Comparison of ENCODE assay signal across 16 cellular contexts in genomic region chr1:5973771-5974170, GRCh38. TPM values are rescaled to one million over a fixed set of nuclear protein-coding genes. Genes with fewer than 3 reads are reported as not detected.
A peak's percentile ranks its signal among the peaks of the same experiment; 100 is the strongest.
DNase-seq lines count a peak whose midpoint lies in the region; FAIRE-seq and TF ChIP-seq lines count a peak whose summit lies in the region.
"Had no signal": no experiment of that assay in that cellular context is flagged by ENCODE, and none has a peak within 500 bp of the region (broad histone marks: within the 10 kb centered on the region; RNA-seq: fewer than 3 reads in every experiment).

No MANE protein-coding gene starts in this region.

- H3F3A ChIP-seq in SK-N-SH (replicated peaks; ENCODE audit: insufficient read depth) = no peaks in the 10 kb centered on the region

- no peaks in the 10 kb centered on the region for H3K9me2 ChIP-seq in SK-N-SH

- H3K4me2 ChIP-seq in H1 (ENCODE audit: insufficient read depth in 1 of 2, low read depth in 2 of 2, low read length in 2 of 2) (no peak overlapping the region), SK-N-SH (no peak overlapping the region)

- peak; percentile 19 to 47; a peak in 3 of 4 replicates for TF ChIP-seq RAD21 in H1 (IDR thresholded peaks at IDR 0.05 in 1 of 2, conservative IDR thresholded peaks at IDR 0.05 in 1 of 2; ENCODE audit: low read depth in 2 of 2, low read length in 2 of 2)
- TF ChIP-seq RAD21 in SK-N-SH (IDR thresholded peaks at IDR 0.05; ENCODE audit: low read length) = no peak

- H2AFZ ChIP-seq in H1 (ENCODE audit: low read length) (no peak overlapping the region), SK-N-SH (ENCODE audit: low read depth) (no peak overlapping the region)

- no peak overlapping the region for H3K4ac ChIP-seq in H1 (replicated peaks; ENCODE audit: insufficient read length, low read depth, low read length)

- DNase-seq in AG10803 (ENCODE audit: low read depth) (peak; percentile 62), Peyer's patch (peak in 2 of 3 donors; percentile 30 to 54), H1 (ENCODE audit: low read depth in 1 of 2, low spot score in 2 of 2) (no peak), nucleus accumbens (lab: John Stamatoyannopoulos, UW) (peak in 45 of 56 donors; percentile 31 to 83 (median 65)), NCI-H1436 (lab: John Stamatoyannopoulos, UW) (no peak), SHP77 treated with DMSO at 0.1 percent for 48 hours (lab: John Stamatoyannopoulos, UW) (no peak), NCI-H146 (lab: John Stamatoyannopoulos, UW) (no peak), SK-N-SH (no peak)
- DNase-seq: activated CD4-positive, alpha-beta T cell treated with anti-CD3 and anti-CD28 coated beads, Interleukin-2, amount 50 U/mL, for 4 hours; activated T-cell treated with anti-CD3 and anti-CD28 coated beads, Interleukin-2, amount 50 U/mL, for 72 hours; AML-193; NCI-H510A treated with DMSO at 0.1 percent for 48 hours; stimulated activated naive CD8-positive, alpha-beta T cell treated with anti-CD3 and anti-CD28 coated beads, Interleukin-15, amount 100 ng/mL, for 72 hours had no signal

- H3K4me1 ChIP-seq in Peyer's patch = peaks cover 0 to 11% (median 0%) of the 10 kb centered on the region in 4 donors
- peaks cover 0 to 1% (median 0%) of the 10 kb centered on the region in 4 experiments; a peak in 1 of 7 replicates for H3K4me1 ChIP-seq in H1 (replicated peaks in 1 of 4; ENCODE audit: control insufficient read depth in 3 of 4, insufficient read depth in 4 of 4, low read length in 3 of 4)
- peaks cover 0 to 17% of the 10 kb centered on the region in 2 experiments; a peak in 1 of 4 replicates for H3K4me1 ChIP-seq in SK-N-SH (ENCODE audit: control insufficient read depth in 1 of 2, insufficient read depth in 2 of 2, low read depth in 1 of 2, low read length in 1 of 2)
- H3K4me1 ChIP-seq: prostate gland had no signal

- 79% methylated on average over 11 of the region's 11 CpGs; no CpG with 5 or more reads in 1 of the 2 experiments for WGBS in H1 (ENCODE audit: extremely low coverage in 1 of 2, insufficient coverage in 1 of 2, insufficient read length in 1 of 2, insufficient replicate concordance in 2 of 2, low coverage in 1 of 2, low lambda C conversion rate in 2 of 2, missing lambda C conversion rate in 1 of 2), 2 experiments
- 86% methylated on average over 4 of the region's 11 CpGs for WGBS in SK-N-SH (ENCODE audit: low lambda C conversion rate)

- H3K4me3 ChIP-seq in AG10803 (ENCODE audit: low read length) (no peak overlapping the region), Peyer's patch (no peak overlapping the region), H1 (ENCODE audit: extremely low read depth in 1 of 4, insufficient read depth in 2 of 4, low read depth in 3 of 4, low read length in 4 of 4) (no peak overlapping the region), SK-N-SH (ENCODE audit: low read depth in 2 of 2, low read length in 1 of 2) (no peak overlapping the region)
- H3K4me3 ChIP-seq: prostate gland, SK-N-MC had no signal

- H4K91ac ChIP-seq in H1 (replicated peaks; ENCODE audit: insufficient read length, low read length) = no peak overlapping the region

- no peak overlapping the region for H2BK15ac ChIP-seq in H1 (ENCODE audit: low read length)

- no peaks in the 10 kb centered on the region for H3K23me2 ChIP-seq in H1 (ENCODE audit: low read depth, low read length)

- H2AK5ac ChIP-seq in H1 (ENCODE audit: low read depth, low read length) = no peak overlapping the region

- no peak overlapping the region for H4K8ac ChIP-seq in H1 (ENCODE audit: extremely low read depth, insufficient read depth, low read length)

- TF ChIP-seq POLR2A in Peyer's patch (IDR thresholded peaks at IDR 0.05) (no peak), H1 (IDR thresholded peaks at IDR 0.05; ENCODE audit: control extremely low read depth in 1 of 2, low read depth in 2 of 2, low read length in 2 of 2) (no peak)

- H3K56ac ChIP-seq in H1 (replicated peaks; ENCODE audit: insufficient read length, low read depth, low read length) = no peak overlapping the region

- CTCF ChIA-PET in H1 (lab: Charles Lee; ENCODE audit: partially characterized antibody) = interaction anchor here (0.7 to 3.4 kb wide), 16 partner anchors 9 to 584 kb away, joined by 3 to 17 read pairs (median 4); no protein-coding TSS in a partner anchor
- CTCF ChIA-PET in SK-N-SH (lab: Yijun Ruan, JAX) = interaction anchor here (0.7 to 3.9 kb wide), 7 partner anchors 16 to 463 kb away, joined by 4 to 55 read pairs (median 7); no protein-coding TSS in a partner anchor

- H2BK12ac ChIP-seq in H1 (ENCODE audit: low read depth, low read length) = no peak overlapping the region

- H4K20me1 ChIP-seq in H1 (replicated peaks in 1 of 2; ENCODE audit: control insufficient read depth in 1 of 2, insufficient read depth in 2 of 2, low read length in 2 of 2) (peaks cover 0 to 2% of the 10 kb centered on the region in 2 experiments), SK-N-SH (ENCODE audit: insufficient read depth) (no peaks in the 10 kb centered on the region)

- H3K27ac ChIP-seq in Peyer's patch (no peak overlapping the region), H1 (ENCODE audit: low read depth, low read length) (no peak overlapping the region), SK-N-SH (ENCODE audit: low read depth in 2 of 2, low read length in 1 of 2) (no peak overlapping the region)
- H3K27ac ChIP-seq: prostate gland, SK-N-MC had no signal

- H3K9ac ChIP-seq in H1 (replicated peaks in 1 of 4; ENCODE audit: extremely low read depth in 1 of 4, low read depth in 3 of 4, low read length in 3 of 4) = no peak overlapping the region
- H3K9ac ChIP-seq in SK-N-SH = no peak overlapping the region

- POLR2A ChIA-PET in H1 (lab: Charles Lee; ENCODE audit: partially characterized antibody) = no interaction called here
- POLR2A ChIA-PET in SK-N-SH (lab: Yijun Ruan, JAX) = no interaction called here

- H3K36me3 ChIP-seq in Peyer's patch = no peaks in the 10 kb centered on the region
- no peaks in the 10 kb centered on the region for H3K36me3 ChIP-seq in H1 (ENCODE audit: control insufficient read depth in 2 of 4, insufficient read depth in 4 of 4, low read length in 3 of 4)
- H3K36me3 ChIP-seq in SK-N-SH (replicated peaks in 1 of 2; ENCODE audit: control insufficient read depth in 1 of 2, insufficient read depth in 2 of 2, low read length in 1 of 2) = peaks cover 0 to 3% of the 10 kb centered on the region in 2 experiments
- H3K36me3 ChIP-seq: prostate gland had no signal

- H3K79me2 ChIP-seq in H1 (ENCODE audit: control insufficient read depth in 1 of 2, insufficient read depth in 2 of 2, low read length in 2 of 2) (no peaks in the 10 kb centered on the region), SK-N-SH (ENCODE audit: insufficient read depth) (no peaks in the 10 kb centered on the region)

- H2BK5ac ChIP-seq in H1 (ENCODE audit: low read depth, low read length) = no peak overlapping the region

- H3K79me1 ChIP-seq in H1 (ENCODE audit: low read depth, low read length) = peaks cover 5% of the 10 kb centered on the region

- no peak overlapping the region for H2BK120ac ChIP-seq in H1 (replicated peaks; ENCODE audit: low read depth, low read length)

- no peak overlapping the region for H4K5ac ChIP-seq in H1 (ENCODE audit: insufficient read length, low read depth, low read length)

- H2BK20ac ChIP-seq in H1 (ENCODE audit: low read length) = no peak overlapping the region

- peak; percentile 51 for TF ChIP-seq CTCF in AG10803 (conservative IDR thresholded peaks at IDR 0.05; ENCODE audit: low read length)
- TF ChIP-seq CTCF in Peyer's patch (IDR thresholded peaks at IDR 0.05) = peak in 2 of 6 experiments; percentile 17 to 24
- peak in 2 of 3 experiments; percentile 19 to 44; a peak in 2 of 4 replicates for TF ChIP-seq CTCF in H1 (IDR thresholded peaks at IDR 0.05; ENCODE audit: control extremely low read depth in 1 of 3, insufficient read depth in 1 of 3, low read depth in 1 of 3, low read length in 3 of 3)
- no peak for TF ChIP-seq CTCF in SK-N-SH (IDR thresholded peaks at IDR 0.05)

- no peak overlapping the region for H3K14ac ChIP-seq in H1 (ENCODE audit: insufficient read length)

- no peak overlapping the region for H3K23ac ChIP-seq in H1 (ENCODE audit: insufficient read length)

- H3K27me3 ChIP-seq in Peyer's patch (no peaks in the 10 kb centered on the region), H1 (replicated peaks in 1 of 4; ENCODE audit: control insufficient read depth in 3 of 4, extremely low read depth in 1 of 4, insufficient read depth in 3 of 4, low read length in 3 of 4) (no peaks in the 10 kb centered on the region), SK-N-SH (ENCODE audit: insufficient read depth) (no peaks in the 10 kb centered on the region)

- FAIRE-seq in H1 (lab: Jason Lieb, UNC) = no peak
- FAIRE-seq: TTC549 had no signal

- no peak overlapping the region for H3K18ac ChIP-seq in H1 (ENCODE audit: extremely low read depth, low read length)

- H3K9me3 ChIP-seq in Peyer's patch = no peaks in the 10 kb centered on the region
- no peaks in the 10 kb centered on the region; a peak in 1 of 4 replicates for H3K9me3 ChIP-seq in H1 (ENCODE audit: insufficient read depth in 2 of 2, low read depth in 1 of 2, low read length in 1 of 2)
- H3K9me3 ChIP-seq in SK-N-SH = no peaks in the 10 kb centered on the region
- H3K9me3 ChIP-seq: prostate gland had no signal

- TF ChIP-seq EP300 in H1 (IDR thresholded peaks at IDR 0.05; ENCODE audit: borderline replicate concordance in 1 of 2, low read depth in 2 of 2, low read length in 2 of 2) (no peak), SK-N-SH (IDR thresholded peaks at IDR 0.05; ENCODE audit: borderline replicate concordance in 1 of 2, low read depth in 1 of 2, low read length in 1 of 2) (no peak)

TF ChIP-seq in H1, 55 proteins besides CTCF, POLR2A, EP300 and RAD21 (continues in another document):
- no peak for TF ChIP-seq NANOG (IDR thresholded peaks at IDR 0.05; ENCODE audit: insufficient read depth, low read depth, low read length, poor library complexity, severe bottlenecking)

TF ChIP-seq in SK-N-SH, 30 proteins besides CTCF, POLR2A, EP300 and RAD21 (continues in another document):
- TF ChIP-seq FOSL2 (IDR thresholded peaks at IDR 0.05; ENCODE audit: borderline replicate concordance, low read depth) (no peak), ELF1 (IDR thresholded peaks at IDR 0.05) (no peak), TEAD4 (IDR thresholded peaks at IDR 0.05; ENCODE audit: borderline replicate concordance, insufficient read depth) (no peak), RXRA (IDR thresholded peaks at IDR 0.05; ENCODE audit: borderline replicate concordance, low read depth) (no peak)

RNA-seq across cellular contexts. Expression of gene NPHP4, which starts 18.5 kb away (rescaled TPM):
- total RNA-seq in Peyer's patch = 10 to 100 TPM in 3 of 4 donors, 1 to 10 TPM in 1; 9.2 to 35.5 (median 18.3) TPM
- total RNA-seq in H1 (2021; fragmentation: NEBNext Ultra II Directional; extraction: Animal tissue kit (Norgen Biotek cat#: 25700)) = 13.6 and 14.0 TPM in 2 replicates
- polyA plus RNA-seq in H1 (2011; rRNA removed) = 5.8 and 10.3 TPM in 2 replicates
- 7.2 TPM for polyA plus RNA-seq in H1 (2011; cell fraction: cytosol; rRNA removed)
- polyA plus RNA-seq in H1 (2011; cell fraction: nucleus; rRNA removed) = 37.6 TPM
- 8.5 to 11.5 TPM (median 11.0 TPM) in 4 replicates for polyA plus RNA-seq in H1 (2012, experiment 1 of 2)
- polyA plus RNA-seq in H1 (2012, experiment 2 of 2) = 5.8 TPM
- 4.3 TPM for polyA plus RNA-seq in H1 (2013, experiment 1 of 2)
- 3.9 TPM for polyA plus RNA-seq in H1 (2013, experiment 2 of 2)
- 8.3 and 8.4 TPM in 2 replicates for polyA minus RNA-seq in H1 (2011; rRNA and poly(A)+ RNA removed)
- polyA minus RNA-seq in H1 (2011; cell fraction: cytosol; rRNA and poly(A)+ RNA removed) = 8.1 TPM
- 17.8 TPM for polyA minus RNA-seq in H1 (2011; cell fraction: nucleus; rRNA and poly(A)+ RNA removed)
- 4.6 and 7.0 TPM in 2 replicates for polyA plus RNA-seq in SK-N-SH (2012; rRNA removed)
- 1.9 and 3.3 TPM in 2 replicates for polyA plus RNA-seq in SK-N-SH (2012; cell fraction: cytosol; rRNA removed)
- 29.0 and 38.1 TPM in 2 replicates for polyA plus RNA-seq in SK-N-SH (2012; cell fraction: nucleus; rRNA removed)

Comparison
In these comparisons a context has a peak if more than half of its experiments do, and no peak if none do; other contexts are left out.
1. DNase-seq: peak in AG10803 (single experiment), Peyer's patch (2 of 3) and nucleus accumbens (45 of 56); none in H1 (0 of 2), NCI-H1436 (single experiment), SHP77 treated with DMSO at 0.1 percent for 48 hours (single experiment), NCI-H146 (single experiment) and SK-N-SH (single experiment).